Comparison of ENCODE assay signal across 22 cellular contexts in the genomic region with DNA sequence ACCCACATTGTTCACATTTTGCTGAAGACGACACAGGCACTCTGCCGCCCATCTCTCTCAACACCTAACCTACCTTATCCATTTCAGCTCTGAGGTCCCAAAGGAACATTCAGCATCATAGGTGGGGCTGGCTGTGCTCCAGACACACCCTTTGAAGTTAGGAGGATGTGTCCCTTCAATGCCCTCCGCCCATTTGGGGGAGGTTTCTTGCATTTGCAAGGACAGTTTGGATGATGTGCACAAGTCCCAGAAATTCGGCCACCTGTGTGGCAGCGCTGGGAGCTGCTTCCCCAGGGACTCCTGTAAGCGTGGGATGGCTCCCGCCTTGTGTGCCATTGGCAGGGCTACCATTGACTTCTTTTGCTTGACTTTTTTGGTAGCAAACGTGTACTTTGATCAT.
A peak's percentile ranks its signal among the peaks of the same experiment; 100 is the strongest.
DNase-seq lines count a peak whose midpoint lies in the region; TF ChIP-seq lines count a peak whose summit lies in the region.
"Had no signal": no experiment of that assay in that cellular context is flagged by ENCODE, and none has a peak within 500 bp of the region (broad histone marks: within the 10 kb centered on the region; RNA-seq: fewer than 3 reads in every experiment).

No MANE protein-coding gene starts in this region.

- H2BK5ac ChIP-seq in H9 (ENCODE audit: insufficient read length, low read length) = no peak overlapping the region

- no peak overlapping the region for H4K5ac ChIP-seq in H9 (ENCODE audit: insufficient read length, low read depth, low read length)

- no peak overlapping the region for H2BK15ac ChIP-seq in H9 (ENCODE audit: low read depth, low read length)

- no peak overlapping the region for H3K9ac ChIP-seq in H9 (ENCODE audit: extremely low read depth, insufficient read length, low read length)
- no peak overlapping the region for H3K9ac ChIP-seq in endodermal cell (ENCODE audit: extremely low read depth, low read length, poor library complexity, severe bottlenecking)
- H3K9ac ChIP-seq: BLaER1 treated with 17β-estradiol and CSF1 and Interleukin-3, amounts not matched to agents 10 nM and 100 nM had no signal

- H4K91ac ChIP-seq in H9 (ENCODE audit: insufficient read length, low read depth, low read length) = no peak overlapping the region

- H4K8ac ChIP-seq in H9 (replicated peaks; ENCODE audit: insufficient read length, low read depth, low read length) = no peak overlapping the region

- H3K27ac Mint-ChIP-seq in H9 = no peak overlapping the region
- H3K27ac Mint-ChIP-seq in endodermal cell = no peak overlapping the region
- H3K27ac Mint-ChIP-seq in activated CD4-positive, alpha-beta memory T cell treated with anti-CD3 and anti-CD28 coated beads for 36 hours = no peak overlapping the region
- H3K27ac Mint-ChIP-seq: B cell; CD4-positive, alpha-beta T cell; CD8-positive, alpha-beta T cell had no signal

- H3K4me1 Mint-ChIP-seq in H9 (no peaks in the 10 kb centered on the region), endodermal cell (no peaks in the 10 kb centered on the region)
- no peaks in the 10 kb centered on the region for H3K4me1 Mint-ChIP-seq in activated CD4-positive, alpha-beta memory T cell treated with anti-CD3 and anti-CD28 coated beads for 36 hours (ENCODE audit: low read depth)
- H3K4me1 Mint-ChIP-seq: B cell had no signal

- no peak overlapping the region for H3T11ph ChIP-seq in H9 (ENCODE audit: low read length)

- TF ChIP-seq CTCF in H9 (conservative IDR thresholded peaks at IDR 0.05) (no peak), endodermal cell (conservative IDR thresholded peaks at IDR 0.05) (no peak), osteoblast (IDR thresholded peaks at IDR 0.05; ENCODE audit: extremely low read depth, low read depth, low read length) (no peak), right atrium auricular region (IDR thresholded peaks at IDR 0.05) (no peak)

- no peak overlapping the region for H3K56ac ChIP-seq in H9 (ENCODE audit: insufficient read length, low read depth, low read length)

- no peak overlapping the region for H3K18ac ChIP-seq in H9 (ENCODE audit: insufficient read length, low read depth, low read length)

- H3K27me3 Mint-ChIP-seq in H9 (ENCODE audit: low read depth) (peaks cover 7% of the 10 kb centered on the region), endodermal cell (ENCODE audit: insufficient read depth) (no peaks in the 10 kb centered on the region)
- H3K27me3 Mint-ChIP-seq in activated CD4-positive, alpha-beta memory T cell treated with anti-CD3 and anti-CD28 coated beads for 36 hours = no peaks in the 10 kb centered on the region
- H3K27me3 Mint-ChIP-seq: B cell; CD4-positive, alpha-beta T cell had no signal

- H2BK120ac ChIP-seq in H9 (ENCODE audit: low read depth, low read length, poor library complexity, severe bottlenecking) = no peak overlapping the region

- H3K27ac ChIP-seq in H9 (ENCODE audit: insufficient read length, low read depth, low read length) = no peak overlapping the region
- H3K27ac ChIP-seq in endodermal cell (ENCODE audit: low read depth, low read length) = no peak overlapping the region
- no peak overlapping the region for H3K27ac ChIP-seq in osteoblast (ENCODE audit: low read depth, low read length)
- no peak overlapping the region for H3K27ac ChIP-seq in right atrium auricular region
- H3K27ac ChIP-seq: 22Rv1; A549; BLaER1 treated with 17β-estradiol and CSF1 and Interleukin-3, amounts not matched to agents 10 nM and 100 nM; C4-2B had no signal

- intact Hi-C loops in activated CD4-positive, alpha-beta memory T cell treated with anti-CD3 and anti-CD28 coated beads for 36 hours (cut with micrococcal nuclease) = no loop called here

- peaks cover 0 to 9% (median 2%) of the 10 kb centered on the region in 3 experiments; a peak in 2 of 7 replicates for H3K36me3 Mint-ChIP-seq in H9 (ENCODE audit: insufficient read depth in 1 of 3, low read depth in 3 of 3)
- H3K36me3 Mint-ChIP-seq in endodermal cell (ENCODE audit: low read depth) = no peaks in the 10 kb centered on the region
- H3K36me3 Mint-ChIP-seq in activated CD4-positive, alpha-beta memory T cell treated with anti-CD3 and anti-CD28 coated beads for 36 hours = no peaks in the 10 kb centered on the region
- H3K36me3 Mint-ChIP-seq: CD8-positive, alpha-beta T cell had no signal

- no peak overlapping the region for H3K4ac ChIP-seq in H9 (ENCODE audit: low read depth, low read length)

- no peaks in the 10 kb centered on the region for H3K23me2 ChIP-seq in H9 (ENCODE audit: insufficient read length, low read depth, low read length, poor library complexity, severe bottlenecking)

- no peaks in the 10 kb centered on the region for H3K4me1 ChIP-seq in H9 (ENCODE audit: insufficient read depth, low read length)
- no peaks in the 10 kb centered on the region for H3K4me1 ChIP-seq in endodermal cell (ENCODE audit: control insufficient read depth, insufficient read depth, low read length)
- H3K4me1 ChIP-seq in osteoblast (ENCODE audit: insufficient read depth, low read length) = no peaks in the 10 kb centered on the region
- H3K4me1 ChIP-seq in right atrium auricular region = no peaks in the 10 kb centered on the region
- H3K4me1 ChIP-seq: A549, Caco-2 had no signal

- POLR2A ChIA-PET in activated CD4-positive, alpha-beta memory T cell treated with anti-CD3 and anti-CD28 coated beads for 36 hours (lab: Charles Lee) = no interaction called here

- H3K4me3 Mint-ChIP-seq in H9 (no peak overlapping the region), endodermal cell (no peak overlapping the region)
- H3K4me3 Mint-ChIP-seq in activated CD4-positive, alpha-beta memory T cell treated with anti-CD3 and anti-CD28 coated beads for 36 hours = no peak overlapping the region
- H3K4me3 Mint-ChIP-seq: B cell; CD4-positive, alpha-beta T cell; CD8-positive, alpha-beta T cell had no signal

- no peaks in the 10 kb centered on the region for H3K27me3 ChIP-seq in H9 (ENCODE audit: insufficient read depth, low read length)
- no peaks in the 10 kb centered on the region for H3K27me3 ChIP-seq in endodermal cell (ENCODE audit: control insufficient read depth, insufficient read depth, low read length, poor library complexity, severe bottlenecking)
- H3K27me3 ChIP-seq in osteoblast (ENCODE audit: insufficient read depth, low read length) = no peaks in the 10 kb centered on the region
- H3K27me3 ChIP-seq in right atrium auricular region = no peaks in the 10 kb centered on the region
- H3K27me3 ChIP-seq: BLaER1 treated with 17β-estradiol and CSF1 and Interleukin-3, amounts not matched to agents 10 nM and 100 nM had no signal

- no peaks in the 10 kb centered on the region for H3K9me3 ChIP-seq in H9 (ENCODE audit: control insufficient read depth, low read depth, low read length)
- H3K9me3 ChIP-seq in endodermal cell (ENCODE audit: control insufficient read depth, low read length) = peaks cover 12% of the 10 kb centered on the region
- H3K9me3 ChIP-seq in osteoblast (ENCODE audit: low read depth, low read length) = no peaks in the 10 kb centered on the region
- peaks cover 0 to 11% of the 10 kb centered on the region in 2 donors for H3K9me3 ChIP-seq in right atrium auricular region
- H3K9me3 ChIP-seq: A549 had no signal

- H2BK12ac ChIP-seq in H9 (ENCODE audit: insufficient read length, low read depth, low read length) = no peak overlapping the region

- no peaks in the 10 kb centered on the region for H3K79me1 ChIP-seq in H9 (ENCODE audit: insufficient read depth, low read depth, low read length, poor library complexity, severe bottlenecking)

- DNase-seq in H9 (no peak), endodermal cell (peak; percentile 30), osteoblast (ENCODE audit: insufficient read length, low spot score, missing footprints) (peak; percentile 53), right atrium auricular region (ENCODE audit: low spot score) (no peak)
- no peak for DNase-seq in activated CD4-positive, alpha-beta memory T cell treated with anti-CD3 and anti-CD28 coated beads for 36 hours
- DNase-seq: AML-193; Caco-2; Calu3; CD4-positive, alpha-beta T cell; CD8-positive, alpha-beta T cell; DMS153; DMS53; DMS79; DND-41; EL; GDM1 had no signal

- H3K14ac ChIP-seq in H9 (ENCODE audit: insufficient read depth, low read length) = peak overlapping the region; percentile 28; the same call in 1 of the 2 replicates

- CTCF ChIA-PET in activated CD4-positive, alpha-beta memory T cell treated with anti-CD3 and anti-CD28 coated beads for 36 hours (lab: Charles Lee) = no interaction called here

- H3K4me3 ChIP-seq in endodermal cell (ENCODE audit: low read length) (no peak overlapping the region), osteoblast (ENCODE audit: insufficient read depth, low read length) (no peak overlapping the region), right atrium auricular region (no peak overlapping the region)
- H3K4me3 ChIP-seq: A549; BLaER1 treated with 17β-estradiol and CSF1 and Interleukin-3, amounts not matched to agents 10 nM and 100 nM; GM12878 had no signal

- H3K9me3 Mint-ChIP-seq in H9 (peaks cover 9 to 11% of the 10 kb centered on the region in 2 experiments), endodermal cell (peaks cover 13% of the 10 kb centered on the region)
- peaks cover 14% of the 10 kb centered on the region for H3K9me3 Mint-ChIP-seq in activated CD4-positive, alpha-beta memory T cell treated with anti-CD3 and anti-CD28 coated beads for 36 hours

- WGBS in H9 (ENCODE audit: extremely low coverage, insufficient read length, low lambda C conversion rate) = no CpG with 5 or more reads among the region's 8 CpGs
- WGBS in endodermal cell (ENCODE audit: insufficient coverage in 1 of 2, insufficient read length in 1 of 2), 2 experiments = 93 to 96% methylated on average over 7 to 8 of the region's 8 CpGs

- H3K4me2 ChIP-seq in H9 (ENCODE audit: insufficient read depth, insufficient read length, low read length) (no peak overlapping the region), osteoblast (ENCODE audit: insufficient read depth, low read length) (no peak overlapping the region)
- H3K4me2 ChIP-seq: A549; BLaER1 treated with 17β-estradiol and CSF1 and Interleukin-3, amounts not matched to agents 10 nM and 100 nM had no signal

- no peak overlapping the region for H2BK20ac ChIP-seq in H9 (ENCODE audit: low read depth, low read length, poor library complexity, severe bottlenecking)

- H4K20me1 ChIP-seq in H9 (ENCODE audit: control insufficient read depth, insufficient read depth, insufficient read length) (no peaks in the 10 kb centered on the region), osteoblast (ENCODE audit: insufficient read depth, low read length) (no peaks in the 10 kb centered on the region)

- H3K36me3 ChIP-seq in endodermal cell (ENCODE audit: control insufficient read depth, insufficient read depth, low read length) (no peaks in the 10 kb centered on the region), osteoblast (ENCODE audit: insufficient read depth, low read length) (no peaks in the 10 kb centered on the region), right atrium auricular region (no peaks in the 10 kb centered on the region)
- H3K36me3 ChIP-seq: BLaER1 treated with 17β-estradiol and CSF1 and Interleukin-3, amounts not matched to agents 10 nM and 100 nM had no signal

- no peak overlapping the region for H3K23ac ChIP-seq in H9 (ENCODE audit: insufficient read length, low read depth, low read length)

- H2AFZ ChIP-seq in H9 (ENCODE audit: low read length) (no peak overlapping the region), osteoblast (ENCODE audit: low read length) (no peak overlapping the region)

- H3K79me2 ChIP-seq in H9 (ENCODE audit: insufficient read depth, low read length) = no peaks in the 10 kb centered on the region
- H3K79me2 ChIP-seq in osteoblast (ENCODE audit: insufficient read depth, low read length) = no peaks in the 10 kb centered on the region

- H2AK5ac ChIP-seq in H9 (ENCODE audit: insufficient read length, low read length) = no peak overlapping the region

Comparison
In these comparisons a context has a peak if more than half of its experiments do, and no peak if none do; other contexts are left out.
1. DNase-seq: peak in endodermal cell (single experiment) and osteoblast (single experiment); none in H9 (single experiment), activated CD4-positive, alpha-beta memory T cell treated with anti-CD3 and anti-CD28 coated beads for 36 hours (single experiment) and right atrium auricular region (single experiment).